ENCODE assay signal across 18 cellular contexts in the genomic region with DNA sequence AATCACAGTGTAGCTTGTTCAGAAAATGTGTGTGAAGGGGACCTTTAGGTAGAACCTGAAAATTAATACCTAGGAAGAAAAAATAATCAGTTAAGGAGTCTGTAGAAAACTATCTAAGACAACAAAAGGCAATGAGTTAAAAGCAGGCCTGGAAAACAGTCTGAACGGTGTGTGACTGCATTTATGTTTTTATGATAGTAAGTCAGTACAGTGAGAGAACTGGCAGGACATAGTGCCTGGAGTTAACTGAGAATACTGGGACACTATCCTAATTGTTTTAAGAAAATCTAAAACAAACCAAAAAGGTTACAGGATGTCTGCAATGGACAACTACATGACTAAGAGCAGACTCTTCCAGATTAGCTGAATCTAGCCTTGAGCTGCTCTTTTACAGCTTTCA. TPM values are rescaled to one million over a fixed set of nuclear protein-coding genes. Genes with fewer than 3 reads are reported as not detected.
DNase-seq lines count a peak whose midpoint lies in the region; ATAC-seq and TF ChIP-seq lines count a peak whose summit lies in the region.
"Had no signal": no experiment of that assay in that cellular context is flagged by ENCODE, and none has a peak within 500 bp of the region (broad histone marks: within the 10 kb centered on the region; RNA-seq: fewer than 3 reads in every experiment).

No MANE protein-coding gene starts in this region.

- peak; percentile 72 for ATAC-seq in left colon
- ATAC-seq: CD8-positive, alpha-beta T cell had no signal

- H3K4me3 Mint-ChIP-seq in osteocyte (ENCODE audit: unreplicated experiment): no peak overlapping the region
- no peak overlapping the region for H3K4me3 Mint-ChIP-seq in activated CD4-positive, alpha-beta T cell treated with anti-CD3 and anti-CD28 coated beads, Interleukin-2, amount 10 ng/mL, durations not matched to agents 7 days and 5 days
- H3K4me3 Mint-ChIP-seq: CD4-positive, CD25-positive, alpha-beta regulatory T cell; CD8-positive, alpha-beta T cell had no signal

- CTCF ChIA-PET in activated CD4-positive, alpha-beta T cell treated with anti-CD3 and anti-CD28 coated beads, Interleukin-2, amount 10 ng/mL, durations not matched to agents 7 days and 5 days (lab: Charles Lee): no interaction called here

- no peak overlapping the region for H3K4me3 ChIP-seq in transverse colon
- H3K4me3 ChIP-seq: BLaER1 had no signal

- in situ Hi-C loops in transverse colon (cut with MboI; ENCODE audit: low pct_ligation_motif_present in 1 of 4, low pct_unique_long_range_greater_than_20kb in 1 of 4, low sequenced_read_pairs in 3 of 4) (no loop called here), GM13977 (cut with MboI; ENCODE audit: low pct_unique_long_range_greater_than_20kb, low sequenced_read_pairs, unreplicated experiment) (no loop called here)

- peak overlapping the region in 3 of 4 donors; percentile 7 to 11 (median 8) for H3K27ac ChIP-seq in transverse colon
- H3K27ac ChIP-seq: BLaER1 had no signal

- POLR2A ChIA-PET in activated CD4-positive, alpha-beta T cell treated with anti-CD3 and anti-CD28 coated beads, Interleukin-2, amount 10 ng/mL, durations not matched to agents 7 days and 5 days (lab: Charles Lee): no interaction called here

- no peaks in the 10 kb centered on the region for H3K27me3 Mint-ChIP-seq in osteocyte (ENCODE audit: unreplicated experiment)
- no peaks in the 10 kb centered on the region for H3K27me3 Mint-ChIP-seq in activated CD4-positive, alpha-beta T cell treated with anti-CD3 and anti-CD28 coated beads, Interleukin-2, amount 10 ng/mL, durations not matched to agents 7 days and 5 days
- H3K27me3 Mint-ChIP-seq: CD4-positive, CD25-positive, alpha-beta regulatory T cell had no signal

- peaks cover 12% of the 10 kb centered on the region for H3K36me3 Mint-ChIP-seq in osteocyte (ENCODE audit: unreplicated experiment)
- H3K36me3 Mint-ChIP-seq in activated CD4-positive, alpha-beta T cell treated with anti-CD3 and anti-CD28 coated beads, Interleukin-2, amount 10 ng/mL, durations not matched to agents 7 days and 5 days (ENCODE audit: low read depth): peaks cover 7% of the 10 kb centered on the region
- H3K36me3 Mint-ChIP-seq: CD4-positive, CD25-positive, alpha-beta regulatory T cell had no signal

- no peak for TF ChIP-seq POLR2A in transverse colon (IDR thresholded peaks at IDR 0.05)

- TF ChIP-seq EP300 in transverse colon (IDR thresholded peaks at IDR 0.05; ENCODE audit: low read depth): no peak

- no peak for TF ChIP-seq CTCF in transverse colon (IDR thresholded peaks at IDR 0.05)
- TF ChIP-seq CTCF in osteocyte (IDR thresholded peaks at IDR 0.05): no peak
- no peak for TF ChIP-seq CTCF in GM13977 (IDR thresholded peaks at IDR 0.05; ENCODE audit: extremely low read depth, insufficient read depth, missing control alignments)

- no peaks in the 10 kb centered on the region for H3K27me3 ChIP-seq in transverse colon
- H3K27me3 ChIP-seq: BE2C, BLaER1 had no signal

- WGBS in transverse colon (ENCODE audit: low coverage in 1 of 2), 2 donors: 29 to 36% methylated on average over 1 of the region's 1 CpG

- H3K9me3 ChIP-seq in transverse colon: peaks cover 0 to 5% of the 10 kb centered on the region in 2 donors

- peaks cover 26% of the 10 kb centered on the region for H3K9me3 Mint-ChIP-seq in osteocyte (ENCODE audit: unreplicated experiment)
- H3K9me3 Mint-ChIP-seq in activated CD4-positive, alpha-beta T cell treated with anti-CD3 and anti-CD28 coated beads, Interleukin-2, amount 10 ng/mL, durations not matched to agents 7 days and 5 days: peaks cover 26% of the 10 kb centered on the region

- H3K4me1 Mint-ChIP-seq in osteocyte (ENCODE audit: unreplicated experiment): no peaks in the 10 kb centered on the region
- H3K4me1 Mint-ChIP-seq in activated CD4-positive, alpha-beta T cell treated with anti-CD3 and anti-CD28 coated beads, Interleukin-2, amount 10 ng/mL, durations not matched to agents 7 days and 5 days: no peaks in the 10 kb centered on the region
- H3K4me1 Mint-ChIP-seq: CD4-positive, CD25-positive, alpha-beta regulatory T cell had no signal

- no peaks in the 10 kb centered on the region for H3K4me1 ChIP-seq in transverse colon
- H3K4me1 ChIP-seq: BE2C, BLaER1, Caco-2 had no signal

- H3K27ac Mint-ChIP-seq in osteocyte (ENCODE audit: unreplicated experiment): no peak overlapping the region
- H3K27ac Mint-ChIP-seq in activated CD4-positive, alpha-beta T cell treated with anti-CD3 and anti-CD28 coated beads, Interleukin-2, amount 10 ng/mL, durations not matched to agents 7 days and 5 days: no peak overlapping the region
- H3K27ac Mint-ChIP-seq: CD14-positive monocyte; CD4-positive, CD25-positive, alpha-beta regulatory T cell; CD8-positive, alpha-beta T cell had no signal

- DNase-seq in foreskin melanocyte: peak; percentile 37
- DNase-seq in left colon: no peak
- DNase-seq in transverse colon: no peak
- DNase-seq in osteocyte (ENCODE audit: extremely low spot score, unreplicated experiment): no peak
- no peak for DNase-seq in GM13977 (ENCODE audit: low spot score)
- no peak for DNase-seq in activated CD4-positive, alpha-beta T cell treated with anti-CD3 and anti-CD28 coated beads, Interleukin-2, amount 10 ng/mL, durations not matched to agents 7 days and 5 days
- DNase-seq: 8988T; ACHN; BE2C; C1 segment of cervical spinal cord; Caco-2; Calu3; CD4-positive, CD25-positive, alpha-beta regulatory T cell; CD8-positive, alpha-beta T cell; DMS79 treated with DMSO at 0.1 percent for 48 hours; GF-D8 had no signal

- H3K36me3 ChIP-seq in transverse colon: no peaks in the 10 kb centered on the region
- H3K36me3 ChIP-seq: BE2C, BLaER1 had no signal

- intact Hi-C loops in left colon (cut with DNase I, micrococcal nuclease): no loop called here
- intact Hi-C loops in transverse colon (cut with DNase I; ENCODE audit: low total_unique reads): no loop called here

RNA-seq across cellular contexts. Expression of a gene that starts 17.9 kb away (rescaled TPM):
- total RNA-seq in left colon (1 to 10 TPM; 2.6 to 2.7 TPM), transverse colon (1 to 10 TPM in 3 of 4 donors, under 1 TPM in 1; 0.80 to 2.6 (median 1.8) TPM), osteocyte (2.6 and 3.3 TPM in 2 replicates)
- under 1 TPM; 0.58 to 0.60 TPM for total RNA-seq in activated CD4-positive, alpha-beta T cell treated with anti-CD3 and anti-CD28 coated beads, Interleukin-2, amount 10 ng/mL, durations not matched to agents 7 days and 5 days
